19 cellular contexts compared by ENCODE assay signal in the genomic region with DNA sequence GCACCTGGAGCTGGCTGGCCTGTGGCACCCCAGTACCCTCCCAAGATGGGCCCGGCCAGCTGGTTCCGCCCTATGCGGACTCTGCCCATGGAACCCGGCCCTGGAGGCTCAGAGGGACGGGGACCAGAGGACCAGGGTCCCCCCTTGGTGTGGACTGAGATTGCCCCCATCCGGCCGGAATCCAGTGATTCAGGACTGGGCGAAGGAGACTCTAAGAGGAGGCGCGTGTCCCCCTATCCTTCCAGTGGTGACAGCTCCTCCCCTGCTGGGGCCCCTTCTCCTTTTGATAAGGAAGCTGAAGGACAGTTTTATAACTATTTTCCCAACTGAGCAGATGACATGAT. TPM values are rescaled to one million over a fixed set of nuclear protein-coding genes. Genes with fewer than 3 reads are reported as not detected.
"Had no signal": no experiment of that assay in that cellular context is flagged by ENCODE, and none has a peak within 500 bp of the region (broad histone marks: within the 10 kb centered on the region; RNA-seq: fewer than 3 reads in every experiment).

No MANE protein-coding gene starts in this region.

- ATAC-seq: pancreas had no signal

- H3K4me3 ChIP-seq: heart left ventricle, neural progenitor cell, pancreas, skin epidermis, tibial artery had no signal

- H3K9me3 ChIP-seq: heart left ventricle, pancreas, tibial artery had no signal

- H3K27ac ChIP-seq: heart left ventricle, neural progenitor cell, pancreas, skin epidermis, tibial artery, VCaP had no signal

- FAIRE-seq: bronchial epithelial cell, colon, endothelial cell of umbilical vein, frontal cortex, islet of Langerhans, pancreas had no signal

- H2AFZ ChIP-seq: neural progenitor cell had no signal

- H3K4me1 ChIP-seq: neural progenitor cell, pancreas, tibial artery had no signal

- H3K9ac ChIP-seq: neural progenitor cell had no signal

- H3K36me3 ChIP-seq: heart left ventricle, neural progenitor cell, pancreas, tibial artery had no signal

- H3K4me2 ChIP-seq: neural progenitor cell had no signal

- DNase-seq: activated CD4-positive, alpha-beta T cell treated with anti-CD3 and anti-CD28 coated beads for 4 hours; activated gamma-delta T cell treated with Interleukin-2 at 50 U/mL for 16 hours; activated T-cell treated with anti-CD3 and anti-CD28 coated beads, Interleukin-2, amount 50 U/mL, for 24 hours; aorta; heart left ventricle; mesendoderm; pancreas; stimulated activated CD4-positive, alpha-beta T cell treated with anti-CD3 and anti-CD28 coated beads, Interleukin-4, amount 100 ng/mL, for 4 hours; T-helper 9 cell; tibial artery had no signal

RNA-seq across cellular contexts. Expression of a gene that starts 12.0 kb away (rescaled TPM):
- total RNA-seq: bronchial epithelial cell, endothelial cell of umbilical vein, renal cortical epithelial cell had no signal
- polyA plus RNA-seq: aorta, endothelial cell of umbilical vein had no signal
